Comparison of ENCODE assay signal across 8 cellular contexts in the genomic region with DNA sequence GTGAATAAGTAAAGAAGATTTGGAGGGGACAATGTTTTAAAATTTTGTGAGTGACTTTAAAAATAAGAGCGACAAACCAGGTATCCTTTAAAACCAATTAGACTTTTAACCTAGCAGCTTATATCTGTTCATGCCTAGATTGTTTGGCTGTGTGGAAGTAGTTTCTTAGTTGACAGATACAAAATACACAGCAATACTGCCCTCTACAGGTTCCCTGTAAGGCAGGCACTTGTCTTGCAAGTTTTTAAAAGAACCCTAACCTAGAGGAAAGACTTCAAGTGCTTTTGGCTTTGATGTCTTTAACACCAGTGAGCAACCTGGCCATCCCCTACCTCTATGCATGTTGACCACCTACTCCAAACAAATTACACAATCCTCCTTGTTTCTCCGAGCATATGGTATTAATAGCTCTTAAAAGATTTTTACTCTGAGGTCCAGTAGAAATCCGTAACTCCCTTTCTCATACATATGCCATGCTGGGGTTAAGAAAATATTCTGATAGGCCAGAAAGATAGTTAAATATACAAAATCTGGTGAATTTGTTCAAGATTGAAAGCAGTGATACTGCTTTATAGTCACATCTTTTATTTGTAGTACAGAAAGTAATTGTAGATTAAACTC.
DNase-seq lines count a peak whose midpoint lies in the region; ATAC-seq and TF ChIP-seq lines count a peak whose summit lies in the region.

No MANE protein-coding gene starts in this region.

- WGBS in neuronal stem cell (ENCODE audit: extremely low coverage in 2 of 2, insufficient read length in 2 of 2, insufficient replicate concordance in 1 of 2), 2 donors, result no CpG with 5 or more reads among the region's 3 CpGs

- ATAC-seq in GM18519 (IDR thresholded peaks at IDR 0.05; ENCODE audit: low FRiP score, unreplicated experiment), result peak; percentile 74
- ATAC-seq in HG02938 (IDR thresholded peaks at IDR 0.05; ENCODE audit: unreplicated experiment), result peak; percentile 51
- ATAC-seq in GM18873 (IDR thresholded peaks at IDR 0.05; ENCODE audit: low FRiP score, unreplicated experiment), result no peak

- no peak overlapping the region for H2AK5ac ChIP-seq in neuronal stem cell (ENCODE audit: low read depth, low read length)

- no peak overlapping the region for H3K23ac ChIP-seq in neuronal stem cell (ENCODE audit: low read depth, low read length, poor library complexity)

- no peaks in the 10 kb centered on the region for H3K4me1 ChIP-seq in neuronal stem cell (ENCODE audit: control insufficient read depth in 2 of 2, insufficient read depth in 1 of 2, low read depth in 1 of 2, low read length in 2 of 2)

- H3K9ac ChIP-seq in neuronal stem cell (ENCODE audit: low read depth, low read length, poor library complexity), result no peak overlapping the region

- H3K27ac ChIP-seq in neuronal stem cell (replicated peaks; ENCODE audit: low read length), result no peak overlapping the region

- H3K79me1 ChIP-seq in neuronal stem cell (ENCODE audit: low read depth, low read length), result peaks cover 2% of the 10 kb centered on the region

- H3K9me3 ChIP-seq in neuronal stem cell (replicated peaks in 1 of 2; ENCODE audit: control insufficient read depth in 2 of 2, insufficient read depth in 1 of 2, low read depth in 1 of 2, low read length in 2 of 2), result no peaks in the 10 kb centered on the region

- H4K91ac ChIP-seq in neuronal stem cell (ENCODE audit: low read depth, low read length, poor library complexity), result no peak overlapping the region

- H3K14ac ChIP-seq in neuronal stem cell (ENCODE audit: low read length), result no peak overlapping the region

- H3K27me3 ChIP-seq in neuronal stem cell (ENCODE audit: control insufficient read depth in 3 of 3, insufficient read depth in 3 of 3, low read depth in 1 of 3, low read length in 3 of 3), result no peaks in the 10 kb centered on the region

- H3K4me3 ChIP-seq in AG10803 (ENCODE audit: low read length), result no peak overlapping the region
- no peak overlapping the region for H3K4me3 ChIP-seq in fibroblast of pulmonary artery (replicated peaks; ENCODE audit: low read depth, low read length)
- H3K4me3 ChIP-seq in neuronal stem cell (ENCODE audit: low read length in 2 of 2), result no peak overlapping the region

- H3K4ac ChIP-seq in neuronal stem cell (ENCODE audit: low read length), result no peak overlapping the region

- H3K36me3 ChIP-seq in neuronal stem cell (replicated peaks in 1 of 2; ENCODE audit: control insufficient read depth in 2 of 2, insufficient read depth in 2 of 2, low read length in 2 of 2), result no peaks in the 10 kb centered on the region

- H2BK5ac ChIP-seq in neuronal stem cell (ENCODE audit: low read length), result no peak overlapping the region

- DNase-seq in AG10803 (ENCODE audit: low read depth), result peak; percentile 87
- DNase-seq in NCI-H146 (lab: John Stamatoyannopoulos, UW), result peak; percentile 7
- DNase-seq in SKM-1 (lab: John Stamatoyannopoulos, UW; ENCODE audit: unreplicated experiment), result peak; percentile 49
- peak; percentile 93 for DNase-seq in fibroblast of pulmonary artery (ENCODE audit: low read depth)
- peak; percentile 41 for DNase-seq in neuronal stem cell (ENCODE audit: low spot score)

- no peak overlapping the region for H2BK120ac ChIP-seq in neuronal stem cell (ENCODE audit: low read depth, low read length)

- TF ChIP-seq CTCF in AG10803 (conservative IDR thresholded peaks at IDR 0.05; ENCODE audit: low read length) (peak; percentile 96), fibroblast of pulmonary artery (IDR thresholded peaks at IDR 0.05; ENCODE audit: low read length, missing control alignments) (peak; percentile 88)

- no peak overlapping the region for H4K8ac ChIP-seq in neuronal stem cell (ENCODE audit: low read depth, low read length)

- H3K4me2 ChIP-seq in neuronal stem cell (ENCODE audit: insufficient read depth, low read length, poor library complexity, severe bottlenecking), result no peak overlapping the region

- H2AFZ ChIP-seq in neuronal stem cell (ENCODE audit: low read length), result no peak overlapping the region

- no peak overlapping the region for H2BK15ac ChIP-seq in neuronal stem cell (ENCODE audit: low read length)

- H3K18ac ChIP-seq in neuronal stem cell (ENCODE audit: low read length), result no peak overlapping the region

- H2BK12ac ChIP-seq in neuronal stem cell (ENCODE audit: low read length), result no peak overlapping the region

Comparison
In these comparisons a context has a peak if more than half of its experiments do, and no peak if none do; other contexts are left out.
1. DNase-seq: peak in every context shown above with its lines; median percentile 93 in fibroblast of pulmonary artery; 87 in AG10803; 49 in SKM-1; 41 in neuronal stem cell; 7 in NCI-H146.